Comparison of ENCODE assay signal across 8 cellular contexts in genomic region chr12:51820721-51821422, GRCh38. TPM values are rescaled to one million over a fixed set of nuclear protein-coding genes. Genes with fewer than 3 reads are reported as not detected.
DNase-seq lines count a peak whose midpoint lies in the region; ATAC-seq, FAIRE-seq and TF ChIP-seq lines count a peak whose summit lies in the region.

No MANE protein-coding gene starts in this region.

- H3K27ac Mint-ChIP-seq in T-helper 17 cell: no peak overlapping the region

- no peaks in the 10 kb centered on the region for H3K4me1 ChIP-seq in kidney (ENCODE audit: control insufficient read depth in 1 of 2, insufficient read depth in 1 of 2, low read depth in 1 of 2, low read length in 2 of 2)

- peak overlapping the region; percentile 52 for H3K4me3 ChIP-seq in astrocyte of the cerebellum (ENCODE audit: low read depth, low read length)
- no peak overlapping the region for H3K4me3 ChIP-seq in kidney (ENCODE audit: low read length in 2 of 2)

- TF ChIP-seq CTCF in astrocyte of the cerebellum (IDR thresholded peaks at IDR 0.05; ENCODE audit: low read depth, low read length, missing control alignments): no peak
- TF ChIP-seq CTCF in kidney (IDR thresholded peaks at IDR 0.05; ENCODE audit: borderline replicate concordance, extremely low read depth, insufficient read depth): no peak

- DNase-seq in DMS153 treated with DMSO at 0.1 percent for 48 hours (lab: John Stamatoyannopoulos, UW; ENCODE audit: unreplicated experiment): peak; percentile 64
- peak; percentile 83 for DNase-seq in NCI-H1092 treated with DMSO at 0.1 percent for 48 hours (lab: John Stamatoyannopoulos, UW)
- peak; percentile 53 to 62 (median 61) for DNase-seq in T-helper 17 cell
- no peak for DNase-seq in astrocyte of the cerebellum (ENCODE audit: low read depth)
- DNase-seq in kidney: peak; percentile 86
- DNase-seq in stimulated activated CD4-positive, alpha-beta T cell treated with anti-CD3 and anti-CD28 coated beads, Interleukin-4, amount 100 ng/mL, for 24 hours: peak; percentile 83
- DNase-seq in kidney glomerular epithelial cell (lab: John Stamatoyannopoulos, UW): no peak

- FAIRE-seq in kidney (lab: Jason Lieb, UNC): no peak

- H3K27me3 Mint-ChIP-seq in T-helper 17 cell: peaks cover 12% of the 10 kb centered on the region

- H3K4me1 Mint-ChIP-seq in T-helper 17 cell: peaks cover 16% of the 10 kb centered on the region

- H3K9me3 ChIP-seq in T-helper 17 cell (ENCODE audit: control insufficient read depth, low read length, poor library complexity, severe bottlenecking) (no peaks in the 10 kb centered on the region), kidney (ENCODE audit: control insufficient read depth in 1 of 2, low read length in 2 of 2) (no peaks in the 10 kb centered on the region)

- H3K36me3 ChIP-seq in kidney (ENCODE audit: control insufficient read depth in 1 of 2, insufficient read depth in 2 of 2, low read length in 2 of 2): no peaks in the 10 kb centered on the region

- intact Hi-C loops in kidney (cut with DNase I): no loop called here

- no peak overlapping the region for H3K27ac ChIP-seq in kidney (ENCODE audit: low read depth in 2 of 2, low read length in 2 of 2)

- H3K9ac ChIP-seq in kidney (ENCODE audit: low read length in 2 of 2): no peak overlapping the region

- peaks cover 2% of the 10 kb centered on the region for H3K36me3 Mint-ChIP-seq in T-helper 17 cell (ENCODE audit: low read depth)

- peak overlapping the region; percentile 84 for H3K4me3 Mint-ChIP-seq in T-helper 17 cell

- ATAC-seq in T-helper 17 cell (peak; percentile 83), GM19324 (IDR thresholded peaks at IDR 0.05; ENCODE audit: low FRiP score, unreplicated experiment) (no peak)

- in situ Hi-C loops in astrocyte of the cerebellum (cut with HindIII; ENCODE audit: low sequenced_read_pairs): no loop called here

RNA-seq across cellular contexts. Expression of gene FIGNL2, which starts 27.6 kb away (rescaled TPM):
- total RNA-seq in T-helper 17 cell: under 1 TPM; 0.42 to 0.76 TPM
- 6.1 TPM for total RNA-seq in kidney
- polyA plus RNA-seq in kidney (ENCODE audit: insufficient read depth, low read depth, low replicate concordance): 3.1 TPM

Comparison
In these comparisons a context has a peak if more than half of its experiments do, and no peak if none do; other contexts are left out.
1. DNase-seq: peak in DMS153 treated with DMSO at 0.1 percent for 48 hours (single experiment), NCI-H1092 treated with DMSO at 0.1 percent for 48 hours (single experiment), T-helper 17 cell (3 of 3), kidney (single experiment) and stimulated activated CD4-positive, alpha-beta T cell treated with anti-CD3 and anti-CD28 coated beads, Interleukin-4, amount 100 ng/mL, for 24 hours (single experiment); none in astrocyte of the cerebellum (single experiment) and kidney glomerular epithelial cell (single experiment).